23 cellular contexts compared by ENCODE assay signal in genomic region chr10:77408259-77408658, GRCh38.
"Had no signal": no experiment of that assay in that cellular context is flagged by ENCODE, and none has a peak within 500 bp of the region (broad histone marks: within the 10 kb centered on the region; RNA-seq: fewer than 3 reads in every experiment).

No MANE protein-coding gene starts in this region.

- H3K4me3 ChIP-seq: coronary artery, esophagus muscularis mucosa, gastrocnemius medialis, heart right ventricle, mucosa of descending colon, ovary, right atrium auricular region, tibial artery, upper lobe of right lung had no signal

- ATAC-seq: gastrocnemius medialis; heart right ventricle; left lobe of liver; mucosa of descending colon; naive thymus-derived CD8-positive, alpha-beta T cell; stimulated activated effector memory CD8-positive, alpha-beta T cell treated with anti-CD3 and anti-CD28 coated beads, Interleukin-12 subunit alpha, Interleukin-12 subunit beta, amount 100 ng/mL, for 72 hours; stimulated activated naive CD8-positive, alpha-beta T cell treated with anti-CD3 and anti-CD28 coated beads, Interleukin-15, Interleukin-2, amounts not matched to agents 100 U/mL and 50 U/mL, for 24 hours; upper lobe of right lung had no signal

- H3K27me3 ChIP-seq: esophagus muscularis mucosa, gastrocnemius medialis, ovary, right atrium auricular region, tibial artery, upper lobe of right lung had no signal

- DNase-seq: effector memory CD4-positive, alpha-beta T cell; gastrocnemius medialis; heart right ventricle; hypothalamus; mammary epithelial cell; mucosa of descending colon; naive thymus-derived CD8-positive, alpha-beta T cell; nucleus accumbens; ovary; small intestine; stimulated activated CD4-positive, alpha-beta T cell treated with anti-CD3 and anti-CD28 coated beads, Interleukin-4, amount 100 ng/mL, for 1 hour; stimulated activated CD8-positive, alpha-beta memory T cell treated with anti-CD3 and anti-CD28 coated beads, Interleukin-4, amount 100 ng/mL, for 48 hours; stimulated activated naive CD8-positive, alpha-beta T cell treated with anti-CD3 and anti-CD28 coated beads, Interleukin-15, Interleukin-2, amounts not matched to agents 100 U/mL and 50 U/mL, for 24 hours; tibial artery; upper lobe of right lung had no signal

- H3K9me3 ChIP-seq: esophagus muscularis mucosa, gastrocnemius medialis, heart right ventricle, mucosa of descending colon, ovary, right atrium auricular region, tibial artery, upper lobe of right lung had no signal

- H3K27ac ChIP-seq: coronary artery, epithelial cell of prostate, heart right ventricle, ovary, right atrium auricular region, upper lobe of right lung had no signal

- H3K36me3 ChIP-seq: gastrocnemius medialis, heart right ventricle, ovary, right atrium auricular region, upper lobe of right lung had no signal

- FAIRE-seq: endometrium, islet of Langerhans, small intestine had no signal
